In the genomic region with DNA sequence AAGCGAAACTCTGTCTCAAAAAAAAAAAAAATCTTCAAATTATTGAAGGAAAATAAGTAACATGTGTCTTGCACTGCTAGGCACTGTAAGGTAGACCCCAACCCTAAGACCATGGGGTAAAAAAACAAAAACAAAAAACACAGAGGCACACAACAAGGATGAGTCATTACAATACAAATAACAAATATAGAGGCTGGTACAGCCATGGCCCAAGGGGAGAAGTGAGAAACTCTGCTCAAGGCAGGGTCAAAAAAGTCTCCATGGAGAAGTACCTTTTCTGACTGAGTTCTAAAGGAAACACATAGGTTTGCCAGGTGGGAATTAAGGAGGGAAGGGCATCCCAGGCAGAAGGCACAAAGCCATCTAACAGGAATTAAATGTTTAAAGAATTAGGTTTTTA, we compare ENCODE assay signal across 1 cellular context.
TF ChIP-seq lines count a peak whose summit lies in the region.

No MANE protein-coding gene starts in this region.

TF ChIP-seq in WTC11, 78 proteins besides CTCF, POLR2A, EP300 and RAD21:
- TF ChIP-seq GRHL2 (CRISPR knock-in tag; IDR thresholded peaks at IDR 0.05; ENCODE audit: insufficient replicate concordance, severe bottlenecking) (no peak), SMAD4 (CRISPR knock-in tag; IDR thresholded peaks at IDR 0.05) (no peak), SP1 (CRISPR knock-in tag; conservative IDR thresholded peaks at IDR 0.05) (no peak), EMX1 (CRISPR knock-in tag; IDR thresholded peaks at IDR 0.05) (no peak), HMGA2 (CRISPR knock-in tag; IDR thresholded peaks at IDR 0.05) (no peak), NR2C2 (CRISPR knock-in tag; IDR thresholded peaks at IDR 0.05) (no peak), JUN (CRISPR knock-in tag; IDR thresholded peaks at IDR 0.05) (no peak), MYBL2 (CRISPR knock-in tag; IDR thresholded peaks at IDR 0.05) (no peak), GTF2I (CRISPR knock-in tag; conservative IDR thresholded peaks at IDR 0.05) (no peak)
- TF ChIP-seq, protein P1, sequence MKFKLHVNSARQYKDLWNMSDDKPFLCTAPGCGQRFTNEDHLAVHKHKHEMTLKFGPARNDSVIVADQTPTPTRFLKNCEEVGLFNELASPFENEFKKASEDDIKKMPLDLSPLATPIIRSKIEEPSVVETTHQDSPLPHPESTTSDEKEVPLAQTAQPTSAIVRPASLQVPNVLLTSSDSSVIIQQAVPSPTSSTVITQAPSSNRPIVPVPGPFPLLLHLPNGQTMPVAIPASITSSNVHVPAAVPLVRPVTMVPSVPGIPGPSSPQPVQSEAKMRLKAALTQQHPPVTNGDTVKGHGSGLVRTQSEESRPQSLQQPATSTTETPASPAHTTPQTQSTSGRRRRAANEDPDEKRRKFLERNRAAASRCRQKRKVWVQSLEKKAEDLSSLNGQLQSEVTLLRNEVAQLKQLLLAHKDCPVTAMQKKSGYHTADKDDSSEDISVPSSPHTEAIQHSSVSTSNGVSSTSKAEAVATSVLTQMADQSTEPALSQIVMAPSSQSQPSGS (CRISPR knock-in tag; IDR thresholded peaks at IDR 0.05; ENCODE audit: borderline replicate concordance, low read depth), result no peak
- TF ChIP-seq, protein P2, sequence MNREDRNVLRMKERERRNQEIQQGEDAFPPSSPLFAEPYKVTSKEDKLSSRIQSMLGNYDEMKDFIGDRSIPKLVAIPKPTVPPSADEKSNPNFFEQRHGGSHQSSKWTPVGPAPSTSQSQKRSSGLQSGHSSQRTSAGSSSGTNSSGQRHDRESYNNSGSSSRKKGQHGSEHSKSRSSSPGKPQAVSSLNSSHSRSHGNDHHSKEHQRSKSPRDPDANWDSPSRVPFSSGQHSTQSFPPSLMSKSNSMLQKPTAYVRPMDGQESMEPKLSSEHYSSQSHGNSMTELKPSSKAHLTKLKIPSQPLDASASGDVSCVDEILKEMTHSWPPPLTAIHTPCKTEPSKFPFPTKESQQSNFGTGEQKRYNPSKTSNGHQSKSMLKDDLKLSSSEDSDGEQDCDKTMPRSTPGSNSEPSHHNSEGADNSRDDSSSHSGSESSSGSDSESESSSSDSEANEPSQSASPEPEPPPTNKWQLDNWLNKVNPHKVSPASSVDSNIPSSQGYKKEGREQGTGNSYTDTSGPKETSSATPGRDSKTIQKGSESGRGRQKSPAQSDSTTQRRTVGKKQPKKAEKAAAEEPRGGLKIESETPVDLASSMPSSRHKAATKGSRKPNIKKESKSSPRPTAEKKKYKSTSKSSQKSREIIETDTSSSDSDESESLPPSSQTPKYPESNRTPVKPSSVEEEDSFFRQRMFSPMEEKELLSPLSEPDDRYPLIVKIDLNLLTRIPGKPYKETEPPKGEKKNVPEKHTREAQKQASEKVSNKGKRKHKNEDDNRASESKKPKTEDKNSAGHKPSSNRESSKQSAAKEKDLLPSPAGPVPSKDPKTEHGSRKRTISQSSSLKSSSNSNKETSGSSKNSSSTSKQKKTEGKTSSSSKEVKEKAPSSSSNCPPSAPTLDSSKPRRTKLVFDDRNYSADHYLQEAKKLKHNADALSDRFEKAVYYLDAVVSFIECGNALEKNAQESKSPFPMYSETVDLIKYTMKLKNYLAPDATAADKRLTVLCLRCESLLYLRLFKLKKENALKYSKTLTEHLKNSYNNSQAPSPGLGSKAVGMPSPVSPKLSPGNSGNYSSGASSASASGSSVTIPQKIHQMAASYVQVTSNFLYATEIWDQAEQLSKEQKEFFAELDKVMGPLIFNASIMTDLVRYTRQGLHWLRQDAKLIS (CRISPR knock-in tag; IDR thresholded peaks at IDR 0.05; ENCODE audit: borderline replicate concordance), result no peak
- TF ChIP-seq, protein P3, sequence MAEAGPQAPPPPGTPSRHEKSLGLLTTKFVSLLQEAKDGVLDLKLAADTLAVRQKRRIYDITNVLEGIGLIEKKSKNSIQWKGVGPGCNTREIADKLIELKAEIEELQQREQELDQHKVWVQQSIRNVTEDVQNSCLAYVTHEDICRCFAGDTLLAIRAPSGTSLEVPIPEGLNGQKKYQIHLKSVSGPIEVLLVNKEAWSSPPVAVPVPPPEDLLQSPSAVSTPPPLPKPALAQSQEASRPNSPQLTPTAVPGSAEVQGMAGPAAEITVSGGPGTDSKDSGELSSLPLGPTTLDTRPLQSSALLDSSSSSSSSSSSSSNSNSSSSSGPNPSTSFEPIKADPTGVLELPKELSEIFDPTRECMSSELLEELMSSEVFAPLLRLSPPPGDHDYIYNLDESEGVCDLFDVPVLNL (CRISPR knock-in tag; IDR thresholded peaks at IDR 0.05; ENCODE audit: borderline replicate concordance, low read depth), result no peak
- TF ChIP-seq, protein P4, sequence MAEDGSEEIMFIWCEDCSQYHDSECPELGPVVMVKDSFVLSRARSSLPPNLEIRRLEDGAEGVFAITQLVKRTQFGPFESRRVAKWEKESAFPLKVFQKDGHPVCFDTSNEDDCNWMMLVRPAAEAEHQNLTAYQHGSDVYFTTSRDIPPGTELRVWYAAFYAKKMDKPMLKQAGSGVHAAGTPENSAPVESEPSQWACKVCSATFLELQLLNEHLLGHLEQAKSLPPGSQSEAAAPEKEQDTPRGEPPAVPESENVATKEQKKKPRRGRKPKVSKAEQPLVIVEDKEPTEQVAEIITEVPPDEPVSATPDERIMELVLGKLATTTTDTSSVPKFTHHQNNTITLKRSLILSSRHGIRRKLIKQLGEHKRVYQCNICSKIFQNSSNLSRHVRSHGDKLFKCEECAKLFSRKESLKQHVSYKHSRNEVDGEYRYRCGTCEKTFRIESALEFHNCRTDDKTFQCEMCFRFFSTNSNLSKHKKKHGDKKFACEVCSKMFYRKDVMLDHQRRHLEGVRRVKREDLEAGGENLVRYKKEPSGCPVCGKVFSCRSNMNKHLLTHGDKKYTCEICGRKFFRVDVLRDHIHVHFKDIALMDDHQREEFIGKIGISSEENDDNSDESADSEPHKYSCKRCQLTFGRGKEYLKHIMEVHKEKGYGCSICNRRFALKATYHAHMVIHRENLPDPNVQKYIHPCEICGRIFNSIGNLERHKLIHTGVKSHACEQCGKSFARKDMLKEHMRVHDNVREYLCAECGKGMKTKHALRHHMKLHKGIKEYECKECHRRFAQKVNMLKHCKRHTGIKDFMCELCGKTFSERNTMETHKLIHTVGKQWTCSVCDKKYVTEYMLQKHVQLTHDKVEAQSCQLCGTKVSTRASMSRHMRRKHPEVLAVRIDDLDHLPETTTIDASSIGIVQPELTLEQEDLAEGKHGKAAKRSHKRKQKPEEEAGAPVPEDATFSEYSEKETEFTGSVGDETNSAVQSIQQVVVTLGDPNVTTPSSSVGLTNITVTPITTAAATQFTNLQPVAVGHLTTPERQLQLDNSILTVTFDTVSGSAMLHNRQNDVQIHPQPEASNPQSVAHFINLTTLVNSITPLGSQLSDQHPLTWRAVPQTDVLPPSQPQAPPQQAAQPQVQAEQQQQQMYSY (CRISPR knock-in tag; IDR thresholded peaks at IDR 0.05), result no peak
